Comparison of ENCODE assay signal across 24 cellular contexts in genomic region chr2:170030040-170030439, GRCh38.
"Had no signal": no experiment of that assay in that cellular context is flagged by ENCODE, and none has a peak within 500 bp of the region (broad histone marks: within the 10 kb centered on the region; RNA-seq: fewer than 3 reads in every experiment).

No MANE protein-coding gene starts in this region.

- H3K27ac Mint-ChIP-seq: activated B cell treated with CpG ODN at 0.5 μM for 24 hours; activated CD8-positive, alpha-beta T cell treated with anti-CD3 and anti-CD28 coated beads for 36 hours; activated naive CD4-positive, alpha-beta T cell treated with anti-CD3 and anti-CD28 coated beads, Interleukin-2, amount 50 U/mL, for 72 hours; mesothelial cell of epicardium; nephron progenitor cell; progenitor cell of endocrine pancreas had no signal

- FAIRE-seq: endothelial cell of umbilical vein had no signal

- H3K4me3 Mint-ChIP-seq: activated B cell treated with CpG ODN at 0.5 μM for 24 hours; activated CD8-positive, alpha-beta T cell treated with anti-CD3 and anti-CD28 coated beads for 36 hours; activated T-cell treated with anti-CD3 and anti-CD28 coated beads, Interleukin-2, amount 50 U/mL, for 4 hours; mesothelial cell of epicardium; nephron progenitor cell had no signal

- H3K4me3 ChIP-seq: esophagus squamous epithelium, lung, smooth muscle cell, stomach, testis, upper lobe of left lung had no signal

- H3K4me1 ChIP-seq: esophagus squamous epithelium, foreskin keratinocyte, stomach, testis, upper lobe of left lung had no signal

- H3K27me3 Mint-ChIP-seq: activated B cell treated with CpG ODN at 0.5 μM for 24 hours; activated CD8-positive, alpha-beta T cell treated with anti-CD3 and anti-CD28 coated beads for 36 hours; progenitor cell of endocrine pancreas had no signal

- DNase-seq: activated B cell treated with CpG ODN at 0.5 μM for 24 hours; activated CD4-positive, alpha-beta T cell treated with anti-CD3 and anti-CD28 coated beads for 48 hours; activated CD8-positive, alpha-beta T cell treated with anti-CD3 and anti-CD28 coated beads for 36 hours; activated effector memory CD4-positive, alpha-beta T cell treated with Interleukin-2 at 50 U/mL for 16 hours; activated T-cell treated with anti-CD3 and anti-CD28 coated beads, Interleukin-2, amount 50 U/mL, for 4 hours; amniotic stem cell; central memory CD4-positive, alpha-beta T cell; cortex of kidney; effector CD4-positive, alpha-beta T cell; esophagus squamous epithelium; foreskin keratinocyte; head of caudate nucleus; nephron progenitor cell; occipital lobe; right cardiac atrium; stomach; testis; upper lobe of left lung had no signal

- H3K27ac ChIP-seq: esophagus squamous epithelium, foreskin keratinocyte, stomach, testis, upper lobe of left lung had no signal

- H3K27me3 ChIP-seq: esophagus squamous epithelium, foreskin keratinocyte, stomach, testis, upper lobe of left lung had no signal

- ATAC-seq: activated CD8-positive, alpha-beta T cell treated with anti-CD3 and anti-CD28 coated beads for 36 hours; activated naive CD4-positive, alpha-beta T cell treated with anti-CD3 and anti-CD28 coated beads, Interleukin-2, amount 50 U/mL, for 72 hours; activated T-cell treated with anti-CD3 and anti-CD28 coated beads, Interleukin-2, amount 50 U/mL, for 4 hours; foreskin keratinocyte; right cardiac atrium had no signal

- H3K9me3 ChIP-seq: esophagus squamous epithelium, stomach, testis, upper lobe of left lung had no signal

- H3K4me1 Mint-ChIP-seq: activated B cell treated with CpG ODN at 0.5 μM for 24 hours, mesothelial cell of epicardium, nephron progenitor cell had no signal

- H3K9me3 Mint-ChIP-seq: activated naive CD4-positive, alpha-beta T cell treated with anti-CD3 and anti-CD28 coated beads, Interleukin-2, amount 50 U/mL, for 72 hours; activated T-cell treated with anti-CD3 and anti-CD28 coated beads, Interleukin-2, amount 50 U/mL, for 4 hours had no signal
